1 cellular context compared by ENCODE assay signal in genomic region chr21:45356653-45357435, GRCh38.
TF ChIP-seq lines count a peak whose summit lies in the region.

No MANE protein-coding gene starts in this region.

TF ChIP-seq in HepG2, 621 proteins besides CTCF, POLR2A, EP300 and RAD21 (continued from another document and continues in another):
- TF ChIP-seq E2F2 (CRISPR knock-in tag; IDR thresholded peaks at IDR 0.05; ENCODE audit: borderline replicate concordance), result no peak
- TF ChIP-seq MXD1 (CRISPR knock-in tag; IDR thresholded peaks at IDR 0.05), result no peak; the same call in 1 of the 2 replicates
- TF ChIP-seq ZNF441 (CRISPR knock-in tag; IDR thresholded peaks at IDR 0.05; ENCODE audit: borderline replicate concordance), result no peak
- no peak for TF ChIP-seq POLR2G (IDR thresholded peaks at IDR 0.05; ENCODE audit: low read depth, low read length)
- no peak for TF ChIP-seq PRDM15 (CRISPR knock-in tag; IDR thresholded peaks at IDR 0.05)
- no peak for TF ChIP-seq ZMYM3 (CRISPR knock-in tag; IDR thresholded peaks at IDR 0.05)
- TF ChIP-seq RXRB (CRISPR knock-in tag; IDR thresholded peaks at IDR 0.05; ENCODE audit: borderline replicate concordance), result peak; percentile 62
- TF ChIP-seq TBL1XR1 (IDR thresholded peaks at IDR 0.05; ENCODE audit: borderline replicate concordance, low read length, partially characterized antibody), result no peak
- no peak for TF ChIP-seq RERE (CRISPR knock-in tag; IDR thresholded peaks at IDR 0.05; ENCODE audit: low read depth)
- no peak for TF ChIP-seq HINFP (CRISPR knock-in tag; IDR thresholded peaks at IDR 0.05; ENCODE audit: low read depth)
- TF ChIP-seq DMTF1 (CRISPR knock-in tag; IDR thresholded peaks at IDR 0.05), result no peak
- TF ChIP-seq ZNF678 (CRISPR knock-in tag; IDR thresholded peaks at IDR 0.05), result no peak
- no peak for TF ChIP-seq REXO4 (CRISPR knock-in tag; IDR thresholded peaks at IDR 0.05; ENCODE audit: borderline replicate concordance)
- TF ChIP-seq JUN (CRISPR knock-in tag; IDR thresholded peaks at IDR 0.05), result 0 out of 2 replicates have a peak, but pooled peaks have one; percentile 14
- no peak for TF ChIP-seq HBP1 (CRISPR knock-in tag; IDR thresholded peaks at IDR 0.05; ENCODE audit: low read depth)
- no peak for TF ChIP-seq KIAA2018 (CRISPR knock-in tag; IDR thresholded peaks at IDR 0.05; ENCODE audit: borderline replicate concordance)
- no peak for TF ChIP-seq ZFYVE20 (CRISPR knock-in tag; IDR thresholded peaks at IDR 0.05; ENCODE audit: borderline replicate concordance, low read depth)
- TF ChIP-seq CREM (IDR thresholded peaks at IDR 0.05), result peak; percentile 56
- no peak for TF ChIP-seq CREM (CRISPR knock-in tag; IDR thresholded peaks at IDR 0.05)
- no peak for TF ChIP-seq SRY (CRISPR knock-in tag; IDR thresholded peaks at IDR 0.05)
- TF ChIP-seq TMF1 (CRISPR knock-in tag; IDR thresholded peaks at IDR 0.05; ENCODE audit: low read depth), result no peak
- TF ChIP-seq XBP1 (CRISPR knock-in tag; IDR thresholded peaks at IDR 0.05), result no peak
- no peak for TF ChIP-seq ZMAT3 (CRISPR knock-in tag; conservative IDR thresholded peaks at IDR 0.05)
- no peak; the same call in 1 of the 2 replicates for TF ChIP-seq ERF (CRISPR knock-in tag; IDR thresholded peaks at IDR 0.05)
